1 cellular context compared by ENCODE assay signal in genomic region chr6:36130672-36131516, GRCh38.
TF ChIP-seq lines count a peak whose summit lies in the region.

No MANE protein-coding gene starts in this region.

TF ChIP-seq in H1, 55 proteins besides CTCF, POLR2A, EP300 and RAD21:
- peak; percentile 55; the same call in 1 of the 2 replicates for TF ChIP-seq E2F6 (IDR thresholded peaks at IDR 0.05)
- peak; percentile 30 for TF ChIP-seq RNF2 (IDR thresholded peaks at IDR 0.05; ENCODE audit: borderline replicate concordance, low read depth, low read length, missing control alignments, poor library complexity, severe bottlenecking)
- TF ChIP-seq MAX (IDR thresholded peaks at IDR 0.05): peak; percentile 59
- no peak for TF ChIP-seq EZH2 (IDR thresholded peaks at IDR 0.05; ENCODE audit: low read depth, low read length, severe bottlenecking)
- no peak for TF ChIP-seq RFX5 (IDR thresholded peaks at IDR 0.05; ENCODE audit: borderline replicate concordance, low read depth, low read length)
- no peak for TF ChIP-seq CHD2 (IDR thresholded peaks at IDR 0.05; ENCODE audit: low read length)
- no peak for TF ChIP-seq RXRA (IDR thresholded peaks at IDR 0.05; ENCODE audit: insufficient read depth, low read depth, low read length)
- no peak; a peak in 1 of 4 replicates for TF ChIP-seq HDAC2 (IDR thresholded peaks at IDR 0.05; ENCODE audit: borderline replicate concordance in 1 of 2, low read depth in 2 of 2, low read length in 2 of 2)
- peak; percentile 42 for TF ChIP-seq KDM4A (IDR thresholded peaks at IDR 0.05; ENCODE audit: low read depth, low read length, severe bottlenecking)
- no peak for TF ChIP-seq NRF1 (IDR thresholded peaks at IDR 0.05; ENCODE audit: low read depth, low read length)
- no peak for TF ChIP-seq BCL11A (IDR thresholded peaks at IDR 0.05; ENCODE audit: low read depth in 2 of 2, low read length in 2 of 2)
- no peak for TF ChIP-seq TAF7 (optimal IDR thresholded peaks at IDR 0.05; ENCODE audit: borderline replicate concordance, low read depth, low read length)
- TF ChIP-seq BRCA1 (IDR thresholded peaks at IDR 0.05; ENCODE audit: low read depth, low read length): no peak
- 0 out of 2 replicates have a peak, but pooled peaks have one; percentile 31 for TF ChIP-seq YY1 (IDR thresholded peaks at IDR 0.05; ENCODE audit: low read depth, low read length)
- no peak for TF ChIP-seq SIX5 (IDR thresholded peaks at IDR 0.05; ENCODE audit: low read depth, low read length)
- no peak for TF ChIP-seq CBX8 (IDR thresholded peaks at IDR 0.05; ENCODE audit: borderline replicate concordance, low read depth, low read length)
- no peak; the same call in 1 of the 2 replicates for TF ChIP-seq SUZ12 (IDR thresholded peaks at IDR 0.05; ENCODE audit: low read length)
- no peak for TF ChIP-seq TEAD4 (IDR thresholded peaks at IDR 0.05; ENCODE audit: low read depth, low read length)
- TF ChIP-seq KDM5A (IDR thresholded peaks at IDR 0.05; ENCODE audit: low read length): no peak
- 0 out of 2 replicates have a peak, but pooled peaks have one; percentile 24 for TF ChIP-seq PHF8 (conservative IDR thresholded peaks at IDR 0.05; ENCODE audit: low read depth, low read length)
- TF ChIP-seq KDM1A (IDR thresholded peaks at IDR 0.05; ENCODE audit: borderline replicate concordance, low read length): 0 out of 2 replicates have a peak, but pooled peaks have one; percentile 10
- TF ChIP-seq CEBPB (IDR thresholded peaks at IDR 0.05; ENCODE audit: low read depth, low read length): no peak
- no peak for TF ChIP-seq BACH1 (IDR thresholded peaks at IDR 0.05; ENCODE audit: low read length)
- peak; percentile 38 for TF ChIP-seq TAF1 (IDR thresholded peaks at IDR 0.05; ENCODE audit: low read depth, low read length)
- peak; percentile 78; the same call in 1 of the 2 replicates for TF ChIP-seq RBBP5 (IDR thresholded peaks at IDR 0.05; ENCODE audit: borderline replicate concordance, low read depth, low read length)
- peak; percentile 52; the same call in 1 of the 2 replicates for TF ChIP-seq POLR2AphosphoS5 (IDR thresholded peaks at IDR 0.05; ENCODE audit: low read depth, low read length)
- TF ChIP-seq CREB1 (IDR thresholded peaks at IDR 0.05): peak; percentile 15; the same call in 1 of the 2 replicates
- TF ChIP-seq NANOG (IDR thresholded peaks at IDR 0.05; ENCODE audit: insufficient read depth, low read depth, low read length, poor library complexity, severe bottlenecking): no peak
- TF ChIP-seq, protein P1, sequence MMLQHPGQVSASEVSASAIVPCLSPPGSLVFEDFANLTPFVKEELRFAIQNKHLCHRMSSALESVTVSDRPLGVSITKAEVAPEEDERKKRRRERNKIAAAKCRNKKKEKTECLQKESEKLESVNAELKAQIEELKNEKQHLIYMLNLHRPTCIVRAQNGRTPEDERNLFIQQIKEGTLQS (IDR thresholded peaks at IDR 0.05; ENCODE audit: insufficient read depth, low read depth, low read length): no peak
- no peak for TF ChIP-seq USF2 (IDR thresholded peaks at IDR 0.05; ENCODE audit: low read length)
- TF ChIP-seq TBP (IDR thresholded peaks at IDR 0.05; ENCODE audit: low read depth, low read length): 0 out of 2 replicates have a peak, but pooled peaks have one; percentile 23
